19 cellular contexts compared by ENCODE assay signal in the genomic region with DNA sequence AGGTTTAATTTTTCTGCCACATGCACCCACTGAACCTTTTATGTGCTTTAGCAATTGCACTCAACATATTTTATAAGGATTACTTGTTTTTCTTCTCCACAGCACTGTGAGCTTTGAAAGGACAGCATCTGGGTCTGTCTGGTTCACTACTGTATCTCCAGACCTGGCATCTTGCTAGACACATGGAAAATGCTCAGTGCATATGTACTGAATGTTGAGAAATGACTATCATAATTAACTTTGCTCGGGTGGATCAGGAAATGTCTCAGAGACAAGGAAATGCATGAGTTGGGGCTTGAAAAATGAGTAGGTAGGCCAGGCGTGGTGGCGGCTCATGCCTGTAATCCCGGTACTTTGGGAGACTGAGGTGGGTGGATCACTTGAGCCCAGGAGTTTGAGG. TPM values are rescaled to one million over a fixed set of nuclear protein-coding genes. Genes with fewer than 3 reads are reported as not detected.
DNase-seq lines count a peak whose midpoint lies in the region; ATAC-seq, FAIRE-seq and TF ChIP-seq lines count a peak whose summit lies in the region.
"Had no signal": no experiment of that assay in that cellular context is flagged by ENCODE, and none has a peak within 500 bp of the region (broad histone marks: within the 10 kb centered on the region; RNA-seq: fewer than 3 reads in every experiment).

No MANE protein-coding gene starts in this region.

- no peak for ATAC-seq in K562
- ATAC-seq: right cardiac atrium; stimulated activated memory B cell treated with anti-CD40 and anti-IgM and Interleukin-4, amounts not matched to agents 10 μg/mL and 1 μg/mL and 100 μg/mL, for 72 hours had no signal

- intact Hi-C loops in MCF 10A (cut with micrococcal nuclease): no loop called here
- intact Hi-C loops in breast epithelium (cut with DNase I; ENCODE audit: low total_unique reads): no loop called here
- intact Hi-C loops in K562 (cut with micrococcal nuclease): no loop called here

- POLR2A ChIA-PET in MCF 10A (lab: Yijun Ruan, JAX): no interaction called here
- POLR2A ChIA-PET in K562 (lab: Yijun Ruan, JAX): no interaction called here

- no peak for FAIRE-seq in K562 (lab: Jason Lieb, UNC)
- FAIRE-seq: keratinocyte had no signal

- no peak for TF ChIP-seq RAD21 in K562 (CRISPR knock-in tag; conservative IDR thresholded peaks at IDR 0.05 in 1 of 2, IDR thresholded peaks at IDR 0.05 in 1 of 2)

- peak; percentile 16 for DNase-seq in MCF 10A (ENCODE audit: unreplicated experiment)
- DNase-seq in breast epithelium (ENCODE audit: low spot score in 2 of 2): no peak
- peak; percentile 2 for DNase-seq in NCI-H1105 (lab: John Stamatoyannopoulos, UW)
- no peak for DNase-seq in K562 (ENCODE audit: extremely low read depth in 1 of 4, low spot score in 3 of 4)
- peak; percentile 36 to 53 for DNase-seq in mesothelial cell of epicardium (ENCODE audit: low spot score in 2 of 2, unreplicated experiment in 2 of 2)
- DNase-seq in effector CD4-positive, alpha-beta T cell: no peak
- no peak for DNase-seq in activated CD4-positive, alpha-beta T cell treated with anti-CD3 and anti-CD28 coated beads, Interleukin-2, amount 50 U/mL, for 1 hour
- DNase-seq in NCI-H526 treated with DMSO at 0.1 percent for 48 hours (lab: John Stamatoyannopoulos, UW): no peak
- DNase-seq: activated CD4-positive, alpha-beta memory T cell treated with anti-CD3 and anti-CD28 coated beads for 36 hours; activated naive CD4-positive, alpha-beta T cell; hippocampal formation; KG1; naive B cell; NCI-H345; right cardiac atrium; Right ventricle myocardium superior; thyroid gland had no signal

- no peak overlapping the region for H3K4me3 ChIP-seq in breast epithelium
- H3K4me3 ChIP-seq in K562: no peak overlapping the region
- H3K4me3 ChIP-seq: thyroid gland had no signal

- WGBS in K562 (ENCODE audit: insufficient coverage, low coverage, missing lambda C conversion rate): 9% methylated on average over 4 of the region's 4 CpGs

- no peak overlapping the region for H3K27ac Mint-ChIP-seq in MCF 10A (ENCODE audit: low read depth, unreplicated experiment)
- H3K27ac Mint-ChIP-seq in mesothelial cell of epicardium: peak overlapping the region; percentile 87
- H3K27ac Mint-ChIP-seq: activated CD4-positive, alpha-beta memory T cell treated with anti-CD3 and anti-CD28 coated beads for 36 hours; naive B cell; stimulated activated memory B cell treated with anti-CD40 and anti-IgM and Interleukin-4, amounts not matched to agents 10 μg/mL and 1 μg/mL and 100 μg/mL, for 72 hours had no signal

- BruUV-seq in MCF 10A (replicated peaks; lab: Mats Ljungman, UMichigan) (no TSS peak), K562 (replicated peaks; lab: Mats Ljungman, UMichigan) (no TSS peak)

- no peaks in the 10 kb centered on the region for H3K36me3 Mint-ChIP-seq in MCF 10A (ENCODE audit: insufficient read depth, unreplicated experiment)
- H3K36me3 Mint-ChIP-seq in mesothelial cell of epicardium: no peaks in the 10 kb centered on the region
- H3K36me3 Mint-ChIP-seq: activated CD4-positive, alpha-beta memory T cell treated with anti-CD3 and anti-CD28 coated beads for 36 hours; naive B cell; stimulated activated memory B cell treated with anti-CD40 and anti-IgM and Interleukin-4, amounts not matched to agents 10 μg/mL and 1 μg/mL and 100 μg/mL, for 72 hours had no signal

- no peaks in the 10 kb centered on the region for H3K79me2 ChIP-seq in K562 (ENCODE audit: control insufficient read depth, insufficient read depth, low read length)

- H3K9me3 Mint-ChIP-seq in MCF 10A (ENCODE audit: unreplicated experiment) (no peaks in the 10 kb centered on the region), mesothelial cell of epicardium (no peaks in the 10 kb centered on the region)
- H3K9me3 Mint-ChIP-seq: activated CD4-positive, alpha-beta memory T cell treated with anti-CD3 and anti-CD28 coated beads for 36 hours; naive B cell; stimulated activated memory B cell treated with anti-CD40 and anti-IgM and Interleukin-4, amounts not matched to agents 10 μg/mL and 1 μg/mL and 100 μg/mL, for 72 hours had no signal

- no peak overlapping the region for H3K4me2 ChIP-seq in K562 (ENCODE audit: insufficient read depth, low read length)

- peaks cover 36% of the 10 kb centered on the region for H3K27me3 Mint-ChIP-seq in MCF 10A (ENCODE audit: insufficient read depth, unreplicated experiment)
- H3K27me3 Mint-ChIP-seq in mesothelial cell of epicardium (ENCODE audit: low read depth): no peaks in the 10 kb centered on the region
- H3K27me3 Mint-ChIP-seq: activated CD4-positive, alpha-beta memory T cell treated with anti-CD3 and anti-CD28 coated beads for 36 hours had no signal

- TF ChIP-seq POLR2A in breast epithelium (IDR thresholded peaks at IDR 0.05) (no peak), K562 (conservative IDR thresholded peaks at IDR 0.05) (no peak)

- no peak overlapping the region for H3K27ac ChIP-seq in breast epithelium
- H3K27ac ChIP-seq in K562 (ENCODE audit: extremely low read depth, low read depth, low read length): no peak overlapping the region
- H3K27ac ChIP-seq: thyroid gland had no signal

- no peak overlapping the region for H2AFZ ChIP-seq in K562 (ENCODE audit: low read depth, low read length)

- H4K20me1 ChIP-seq in K562 (replicated peaks; ENCODE audit: control insufficient read depth, insufficient read depth, low read length): no peaks in the 10 kb centered on the region

- no peak for TF ChIP-seq EP300 in K562 (IDR thresholded peaks at IDR 0.05; ENCODE audit: low read length)

- H3K9ac ChIP-seq in K562 (ENCODE audit: insufficient read depth in 1 of 2, low read depth in 2 of 2, low read length in 2 of 2): no peak overlapping the region

- in situ Hi-C loops in K562 (cut with MboI): no loop called here

- H3K4me1 ChIP-seq in breast epithelium (no peaks in the 10 kb centered on the region), K562 (replicated peaks in 1 of 2; ENCODE audit: control insufficient read depth in 2 of 2, insufficient read depth in 2 of 2, low read length in 2 of 2) (no peaks in the 10 kb centered on the region)

- no peaks in the 10 kb centered on the region for H3K27me3 ChIP-seq in breast epithelium
- H3K27me3 ChIP-seq in K562 (ENCODE audit: control insufficient read depth in 2 of 2, insufficient read depth in 2 of 2, low read length in 2 of 2): no peaks in the 10 kb centered on the region
- H3K27me3 ChIP-seq: thyroid gland had no signal

- H3K9me3 ChIP-seq in breast epithelium (no peaks in the 10 kb centered on the region), K562 (replicated peaks; ENCODE audit: control insufficient read depth, insufficient read depth, low read depth, low read length) (no peaks in the 10 kb centered on the region)
- H3K9me3 ChIP-seq: thyroid gland had no signal

- H3K4me1 Mint-ChIP-seq in MCF 10A (ENCODE audit: insufficient read depth, unreplicated experiment): no peaks in the 10 kb centered on the region
- peaks cover 52% of the 10 kb centered on the region for H3K4me1 Mint-ChIP-seq in mesothelial cell of epicardium
- H3K4me1 Mint-ChIP-seq: naive B cell; stimulated activated memory B cell treated with anti-CD40 and anti-IgM and Interleukin-4, amounts not matched to agents 10 μg/mL and 1 μg/mL and 100 μg/mL, for 72 hours had no signal

- no peak for TF ChIP-seq CTCF in MCF 10A (IDR thresholded peaks at IDR 0.05; ENCODE audit: unreplicated experiment)
- TF ChIP-seq CTCF in breast epithelium (IDR thresholded peaks at IDR 0.05): no peak
- no peak for TF ChIP-seq CTCF in K562 (IDR thresholded peaks at IDR 0.05 in 2 of 3, conservative IDR thresholded peaks at IDR 0.05 in 1 of 3; ENCODE audit: insufficient read depth in 2 of 3, low read depth in 1 of 3, low read length in 3 of 3)
- TF ChIP-seq CTCF in mesothelial cell of epicardium (IDR thresholded peaks at IDR 0.05; ENCODE audit: unreplicated experiment): no peak

- no peak overlapping the region for H3K4me3 Mint-ChIP-seq in MCF 10A (ENCODE audit: unreplicated experiment)
- H3K4me3 Mint-ChIP-seq in mesothelial cell of epicardium: no peak overlapping the region
- H3K4me3 Mint-ChIP-seq: activated CD4-positive, alpha-beta memory T cell treated with anti-CD3 and anti-CD28 coated beads for 36 hours; naive B cell; stimulated activated memory B cell treated with anti-CD40 and anti-IgM and Interleukin-4, amounts not matched to agents 10 μg/mL and 1 μg/mL and 100 μg/mL, for 72 hours had no signal

- H3K36me3 ChIP-seq in breast epithelium (no peaks in the 10 kb centered on the region), K562 (ENCODE audit: control insufficient read depth, insufficient read depth, low read length) (no peaks in the 10 kb centered on the region)
- H3K36me3 ChIP-seq: thyroid gland had no signal

- H3K9me1 ChIP-seq in K562 (ENCODE audit: control insufficient read depth, insufficient read depth, low read length): no peaks in the 10 kb centered on the region

- CTCF ChIA-PET in MCF 10A (lab: Yijun Ruan, JAX) (no interaction called here), K562 (lab: Yijun Ruan, JAX; ENCODE audit: low intra/inter-chr PET ratio) (no interaction called here)

TF ChIP-seq in K562, 482 proteins besides CTCF, POLR2A, EP300 and RAD21 (continues in another document):
- TF ChIP-seq POLR3A (IDR thresholded peaks at IDR 0.05; ENCODE audit: borderline replicate concordance, extremely low read depth, insufficient read depth, insufficient read length) (no peak), NFIC (IDR thresholded peaks at IDR 0.05) (peak; percentile 87), KLF10 (CRISPR knock-in tag; IDR thresholded peaks at IDR 0.05) (no peak)

RNA-seq across cellular contexts. Expression of a gene that starts 40.2 kb away (rescaled TPM):
- 0.14 and 0.34 TPM in 2 replicates for total RNA-seq in MCF 10A (2022)
- under 1 TPM; 0.64 to 0.73 (median 0.66) TPM for total RNA-seq in breast epithelium
- total RNA-seq in K562 (2011; cell fraction: chromatin; rRNA removed; ENCODE audit: low replicate concordance): 0.12 and 0.16 TPM in 2 replicates
- under 0.01 TPM in 1 of 2 replicates, not detected in the other for total RNA-seq in K562 (2011; cell fraction: nucleolus; rRNA removed)
- 0.07 TPM in 1 of 2 replicates, not detected in the other for total RNA-seq in K562 (2011; cell fraction: nucleoplasm; rRNA removed)
- under 0.01 TPM in 1 of 2 replicates, not detected in the other for total RNA-seq in K562 (2014; rRNA removed)
- under 0.01 TPM in 1 of 2 replicates, not detected in the other for total RNA-seq in K562 (2014; rRNA removed; fragmentation: Illumina TruSeq; extraction: Trizol)
- total RNA-seq in K562 (2015; rRNA removed; fragmentation: Illumina TruSeq; extraction: Trizol): 0.04 TPM in 1 of 2 replicates, not detected in the other
- 0.02 TPM in 2 replicates for total RNA-seq in K562 (2021)
- polyA plus RNA-seq in K562 (2011; rRNA removed): 0.01 and 0.03 TPM in 2 replicates
- under 0.01 and 0.01 TPM in 2 replicates for polyA plus RNA-seq in K562 (2011; cell fraction: cytosol; rRNA removed)
- polyA plus RNA-seq in K562 (2011; cell fraction: nucleus; rRNA removed): 0.01 and 0.07 TPM in 2 replicates
- 0.05 and 0.18 TPM in 2 replicates for polyA plus RNA-seq in K562 (2012)
- not detected in 2 replicates for polyA plus RNA-seq in K562 (2014; fragmentation: Illumina TruSeq; extraction: Trizol)
- polyA plus RNA-seq in K562 (2014; fragmentation: Nextera tagmentation; extraction: Ambion mirVana): under 1 TPM; 0.01 TPM
- polyA plus RNA-seq in K562 (2014; rRNA removed): 0.03 TPM in 1 of 2 replicates, not detected in the other
- polyA minus RNA-seq in K562 (2011; rRNA and poly(A)+ RNA removed): not detected in 2 replicates
- polyA minus RNA-seq in K562 (2011; cell fraction: cytosol; rRNA and poly(A)+ RNA removed): not detected in 2 replicates
- under 0.01 and 0.11 TPM in 2 replicates for polyA minus RNA-seq in K562 (2011; cell fraction: nucleus; rRNA and poly(A)+ RNA removed)
- 21.0 to 21.6 TPM (median 21.4 TPM) in 3 replicates for total RNA-seq in mesothelial cell of epicardium

Comparison
In these comparisons a context has a peak if more than half of its experiments do, and no peak if none do; other contexts are left out.
1. DNase-seq: peak in MCF 10A (single experiment), NCI-H1105 (single experiment) and mesothelial cell of epicardium (2 of 2); none in breast epithelium (0 of 2), K562 (0 of 4), effector CD4-positive, alpha-beta T cell (single experiment), activated CD4-positive, alpha-beta T cell treated with anti-CD3 and anti-CD28 coated beads, Interleukin-2, amount 50 U/mL, for 1 hour (single experiment) and NCI-H526 treated with DMSO at 0.1 percent for 48 hours (single experiment).
2. RNA of a gene that starts 40.2 kb away (total RNA-seq): 21.0 to 21.6 TPM in mesothelial cell of epicardium; 0.64 to 0.73 TPM in breast epithelium, 0.14 to 0.34 TPM in MCF 10A and under 0.01 to 0.16 TPM in K562; every median in the first group is over 10 times any median in the second.